17 cellular contexts compared by ENCODE assay signal in the genomic region with DNA sequence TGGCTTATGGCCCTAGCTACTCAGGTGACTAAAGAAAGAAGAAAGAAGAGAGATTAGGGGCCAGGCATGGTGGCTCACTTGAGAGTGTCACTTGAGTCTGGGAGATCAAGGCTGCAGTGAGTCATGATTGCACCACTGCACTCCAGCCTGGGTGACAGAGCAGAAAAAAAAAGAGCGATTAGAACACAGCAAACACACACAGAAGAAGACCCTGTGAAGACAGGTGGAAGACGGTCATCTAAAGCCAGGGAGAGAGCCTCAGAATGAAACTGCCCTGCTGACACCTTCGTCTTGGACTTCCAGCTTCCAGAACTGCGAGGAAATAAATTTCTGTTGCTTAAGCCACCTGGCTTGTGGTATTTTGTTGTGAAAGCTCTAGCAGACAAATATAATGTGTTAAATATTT. TPM values are rescaled to one million over a fixed set of nuclear protein-coding genes. Genes with fewer than 3 reads are reported as not detected.
DNase-seq lines count a peak whose midpoint lies in the region; ATAC-seq lines count a peak whose summit lies in the region.
"Had no signal": no experiment of that assay in that cellular context is flagged by ENCODE, and none has a peak within 500 bp of the region (broad histone marks: within the 10 kb centered on the region; RNA-seq: fewer than 3 reads in every experiment).

No MANE protein-coding gene starts in this region.

- peak; percentile 38 for DNase-seq in stimulated activated CD4-positive, alpha-beta T cell treated with anti-CD3 and anti-CD28 coated beads, Interleukin-4, amount 100 ng/mL, for 24 hours
- DNase-seq in stimulated activated CD4-positive, alpha-beta T cell treated with anti-CD3 and anti-CD28 coated beads, Interleukin-15, amount 100 ng/mL, for 24 hours = no peak
- DNase-seq in OCI-M1 (lab: John Stamatoyannopoulos, UW) (peak; percentile 58), NCI-H82 treated with DMSO at 0.1 percent for 48 hours (lab: John Stamatoyannopoulos, UW; ENCODE audit: unreplicated experiment) (no peak), activated gamma-delta T cell (lab: John Stamatoyannopoulos, UW) (no peak)
- no peak for DNase-seq in naive thymus-derived CD8-positive, alpha-beta T cell
- DNase-seq: DMS 273 treated with DMSO at 0.1 percent for 48 hours; effector memory CD8-positive, alpha-beta T cell; head of caudate nucleus; NCI-H1105 treated with DMSO at 0.1 percent for 48 hours; NCI-H2171; small intestine; T-helper 1 cell; WERI-Rb-1 had no signal

- H3K4me1 Mint-ChIP-seq in activated naive CD8-positive, alpha-beta T cell (ENCODE audit: low read depth) = peaks cover 10% of the 10 kb centered on the region
- peaks cover 0 to 2% (median 0%) of the 10 kb centered on the region in 4 donors for H3K4me1 Mint-ChIP-seq in naive thymus-derived CD8-positive, alpha-beta T cell

- no peaks in the 10 kb centered on the region for H3K36me3 Mint-ChIP-seq in activated naive CD8-positive, alpha-beta T cell
- no peaks in the 10 kb centered on the region for H3K36me3 Mint-ChIP-seq in naive thymus-derived CD8-positive, alpha-beta T cell
- H3K36me3 Mint-ChIP-seq: natural killer cell treated with Interleukin-12 subunit alpha and Interleukin-12 subunit beta and Interleukin-15 and Interleukin-18, amount 100 ng/mL, for 72 hours; stimulated activated memory B cell treated with anti-CD40 and anti-IgM and Interleukin-4, amounts not matched to agents 10 μg/mL and 1 μg/mL and 100 μg/mL, for 72 hours had no signal

- POLR2A ChIA-PET in naive thymus-derived CD8-positive, alpha-beta T cell (lab: Charles Lee) = interaction anchor here (0.7 kb wide), 1 partner anchor 60 kb away, joined by 3 read pairs; no protein-coding TSS in a partner anchor

- ATAC-seq in naive thymus-derived CD8-positive, alpha-beta T cell = no peak
- ATAC-seq: effector memory CD8-positive, alpha-beta T cell; stimulated activated memory B cell treated with anti-CD40 and anti-IgM and Interleukin-4, amounts not matched to agents 10 μg/mL and 1 μg/mL and 100 μg/mL, for 72 hours had no signal

- no peaks in the 10 kb centered on the region for H3K9me3 Mint-ChIP-seq in activated naive CD8-positive, alpha-beta T cell (ENCODE audit: low read depth)
- no peaks in the 10 kb centered on the region for H3K9me3 Mint-ChIP-seq in naive thymus-derived CD8-positive, alpha-beta T cell
- H3K9me3 Mint-ChIP-seq: effector memory CD8-positive, alpha-beta T cell; natural killer cell treated with Interleukin-12 subunit alpha and Interleukin-12 subunit beta and Interleukin-15 and Interleukin-18, amount 100 ng/mL, for 72 hours; stimulated activated memory B cell treated with anti-CD40 and anti-IgM and Interleukin-4, amounts not matched to agents 10 μg/mL and 1 μg/mL and 100 μg/mL, for 72 hours had no signal

- no peaks in the 10 kb centered on the region for H3K27me3 Mint-ChIP-seq in activated naive CD8-positive, alpha-beta T cell
- no peaks in the 10 kb centered on the region for H3K27me3 Mint-ChIP-seq in naive thymus-derived CD8-positive, alpha-beta T cell
- H3K27me3 Mint-ChIP-seq: effector memory CD8-positive, alpha-beta T cell; natural killer cell treated with Interleukin-12 subunit alpha and Interleukin-12 subunit beta and Interleukin-15 and Interleukin-18, amount 100 ng/mL, for 72 hours; stimulated activated memory B cell treated with anti-CD40 and anti-IgM and Interleukin-4, amounts not matched to agents 10 μg/mL and 1 μg/mL and 100 μg/mL, for 72 hours had no signal

- peak overlapping the region; percentile 61 for H3K27ac Mint-ChIP-seq in activated naive CD8-positive, alpha-beta T cell
- peak overlapping the region in 1 of 10 donors; percentile 79 for H3K27ac Mint-ChIP-seq in naive thymus-derived CD8-positive, alpha-beta T cell
- H3K27ac Mint-ChIP-seq: natural killer cell treated with Interleukin-12 subunit alpha and Interleukin-12 subunit beta and Interleukin-15 and Interleukin-18, amount 100 ng/mL, for 72 hours; stimulated activated memory B cell treated with anti-CD40 and anti-IgM and Interleukin-4, amounts not matched to agents 10 μg/mL and 1 μg/mL and 100 μg/mL, for 72 hours had no signal

- H3K4me3 Mint-ChIP-seq in activated naive CD8-positive, alpha-beta T cell = no peak overlapping the region
- no peak overlapping the region for H3K4me3 Mint-ChIP-seq in naive thymus-derived CD8-positive, alpha-beta T cell
- H3K4me3 Mint-ChIP-seq: effector memory CD8-positive, alpha-beta T cell; natural killer cell treated with Interleukin-12 subunit alpha and Interleukin-12 subunit beta and Interleukin-15 and Interleukin-18, amount 100 ng/mL, for 72 hours; stimulated activated memory B cell treated with anti-CD40 and anti-IgM and Interleukin-4, amounts not matched to agents 10 μg/mL and 1 μg/mL and 100 μg/mL, for 72 hours had no signal

RNA-seq across cellular contexts. Expression of a gene that starts 17.5 kb away (rescaled TPM):
- 100 to 1,000 TPM; 127 to 141 TPM for total RNA-seq in naive thymus-derived CD8-positive, alpha-beta T cell
- 100 to 1,000 TPM; 112 to 150 (median 119) TPM for polyA plus RNA-seq in naive thymus-derived CD8-positive, alpha-beta T cell

Comparison
In these comparisons a context has a peak if more than half of its experiments do, and no peak if none do; other contexts are left out.
1. DNase-seq: peak in stimulated activated CD4-positive, alpha-beta T cell treated with anti-CD3 and anti-CD28 coated beads, Interleukin-4, amount 100 ng/mL, for 24 hours (single experiment) and OCI-M1 (single experiment); none in stimulated activated CD4-positive, alpha-beta T cell treated with anti-CD3 and anti-CD28 coated beads, Interleukin-15, amount 100 ng/mL, for 24 hours (single experiment), naive thymus-derived CD8-positive, alpha-beta T cell (0 of 10), NCI-H82 treated with DMSO at 0.1 percent for 48 hours (single experiment) and activated gamma-delta T cell (single experiment).